ENCODE assay signal across 22 cellular contexts in genomic region chr14:24851837-24852236, GRCh38.
DNase-seq lines count a peak whose midpoint lies in the region; ATAC-seq and TF ChIP-seq lines count a peak whose summit lies in the region.
"Had no signal": no experiment of that assay in that cellular context is flagged by ENCODE, and none has a peak within 500 bp of the region (broad histone marks: within the 10 kb centered on the region; RNA-seq: fewer than 3 reads in every experiment).

No MANE protein-coding gene starts in this region.

- H3K36me3 Mint-ChIP-seq in GM23338 (ENCODE audit: low read depth) (no peaks in the 10 kb centered on the region), nephron (ENCODE audit: low read depth) (no peaks in the 10 kb centered on the region)
- H3K36me3 Mint-ChIP-seq in T-helper 2 cell treated with Interferon-gamma antibody and Interleukin-4, amounts not matched to agents 5 μg/mL and 100 μg/mL, for 36 hours (ENCODE audit: low read depth), result no peaks in the 10 kb centered on the region
- H3K36me3 Mint-ChIP-seq: CD4-positive, CD25-positive, alpha-beta regulatory T cell had no signal

- no peaks in the 10 kb centered on the region for H3K27me3 ChIP-seq in GM23338 (ENCODE audit: insufficient read depth)
- H3K27me3 ChIP-seq: adrenal gland, heart right ventricle, vagina had no signal

- H3K4me1 Mint-ChIP-seq in GM23338 (peaks cover 30% of the 10 kb centered on the region), nephron (peaks cover 20% of the 10 kb centered on the region)
- H3K4me1 Mint-ChIP-seq in T-helper 2 cell treated with Interferon-gamma antibody and Interleukin-4, amounts not matched to agents 5 μg/mL and 100 μg/mL, for 36 hours (ENCODE audit: low read depth), result no peaks in the 10 kb centered on the region
- H3K4me1 Mint-ChIP-seq: activated CD4-positive, alpha-beta T cell treated with anti-CD3 and anti-CD28 coated beads, Interleukin-2, amount 10 ng/mL, durations not matched to agents 7 days and 5 days; CD4-positive, CD25-positive, alpha-beta regulatory T cell had no signal

- H3K9me2 ChIP-seq in GM23338 (ENCODE audit: insufficient read depth), result no peaks in the 10 kb centered on the region

- ATAC-seq in GM23338, result no peak
- ATAC-seq: esophagus mucosa, heart right ventricle had no signal

- peaks cover 18% of the 10 kb centered on the region for H3K4me1 ChIP-seq in GM23338 (ENCODE audit: insufficient read depth)
- H3K4me1 ChIP-seq: adrenal gland, prostate gland, spleen, vagina had no signal

- H2AFZ ChIP-seq in GM23338, result no peak overlapping the region

- H3K79me2 ChIP-seq in GM23338 (replicated peaks; ENCODE audit: insufficient read depth), result no peaks in the 10 kb centered on the region

- H4K20me1 ChIP-seq in GM23338 (replicated peaks; ENCODE audit: insufficient read depth), result no peaks in the 10 kb centered on the region

- no peak for TF ChIP-seq CTCF in GM23338 (conservative IDR thresholded peaks at IDR 0.05; ENCODE audit: low read depth in 2 of 2)
- TF ChIP-seq CTCF in fibroblast of mammary gland (conservative IDR thresholded peaks at IDR 0.05; ENCODE audit: control insufficient read depth, insufficient read depth, low read depth, low read length), result no peak
- no peak for TF ChIP-seq CTCF in nephron (IDR thresholded peaks at IDR 0.05; ENCODE audit: unreplicated experiment in 3 of 3)

- H3F3A ChIP-seq in GM23338 (replicated peaks; ENCODE audit: low read depth), result no peaks in the 10 kb centered on the region

- H3K4me3 Mint-ChIP-seq in GM23338, result no peak overlapping the region
- H3K4me3 Mint-ChIP-seq in nephron, result no peak overlapping the region
- no peak overlapping the region for H3K4me3 Mint-ChIP-seq in T-helper 2 cell treated with Interferon-gamma antibody and Interleukin-4, amounts not matched to agents 5 μg/mL and 100 μg/mL, for 36 hours
- H3K4me3 Mint-ChIP-seq: activated CD4-positive, alpha-beta T cell treated with anti-CD3 and anti-CD28 coated beads, Interleukin-2, amount 10 ng/mL, durations not matched to agents 7 days and 5 days; CD4-positive, CD25-positive, alpha-beta regulatory T cell had no signal

- H3K4me2 ChIP-seq in GM23338, result peak overlapping the region; percentile 30; the same call in 1 of the 2 replicates

- H3K36me3 ChIP-seq in GM23338 (ENCODE audit: insufficient read depth), result no peaks in the 10 kb centered on the region
- H3K36me3 ChIP-seq: adrenal gland, prostate gland, spleen, vagina had no signal

- H3K27ac Mint-ChIP-seq in GM23338 (no peak overlapping the region; the same call in 1 of the 2 replicates), nephron (peak overlapping the region in 2 of 3 experiments; percentile 36 to 42)
- H3K27ac Mint-ChIP-seq in T-helper 2 cell treated with Interferon-gamma antibody and Interleukin-4, amounts not matched to agents 5 μg/mL and 100 μg/mL, for 36 hours, result no peak overlapping the region
- H3K27ac Mint-ChIP-seq: activated CD4-positive, alpha-beta T cell treated with anti-CD3 and anti-CD28 coated beads, Interleukin-2, amount 10 ng/mL, durations not matched to agents 7 days and 5 days; CD4-positive, CD25-positive, alpha-beta regulatory T cell had no signal

- no peak overlapping the region for H3K27ac ChIP-seq in GM23338 (ENCODE audit: low read depth)
- H3K27ac ChIP-seq: adrenal gland, heart right ventricle, HL-60, prostate gland, spleen, vagina had no signal

- DNase-seq in GM23338 (ENCODE audit: low spot score) (no peak), NCI-H226 (peak; percentile 38), fibroblast of mammary gland (ENCODE audit: low read depth) (peak; percentile 31), NCI-H1092 (lab: John Stamatoyannopoulos, UW) (no peak), activated gamma-delta T cell (lab: John Stamatoyannopoulos, UW) (no peak), mesenteric fat pad (ENCODE audit: low spot score) (no peak)
- DNase-seq in T-helper 2 cell treated with Interferon-gamma antibody and Interleukin-4, amounts not matched to agents 5 μg/mL and 100 μg/mL, for 36 hours (ENCODE audit: low spot score), result no peak
- DNase-seq: activated CD4-positive, alpha-beta T cell treated with anti-CD3 and anti-CD28 coated beads, Interleukin-2, amount 10 ng/mL, durations not matched to agents 7 days and 5 days; adrenal gland; CD4-positive, CD25-positive, alpha-beta regulatory T cell; heart right ventricle; NCI-H1092 treated with DMSO at 0.1 percent for 48 hours; NCI-H2081 treated with DMSO at 0.1 percent for 48 hours; NCI-H510A treated with DMSO at 0.1 percent for 48 hours; spleen; stimulated activated CD8-positive, alpha-beta memory T cell treated with anti-CD3 and anti-CD28 coated beads, Interleukin-4, amount 100 ng/mL, for 48 hours; substantia nigra had no signal

- H3K4me3 ChIP-seq in GM23338 (no peak overlapping the region), fibroblast of mammary gland (ENCODE audit: control insufficient read depth, low read depth, low read length) (no peak overlapping the region)
- H3K4me3 ChIP-seq: adrenal gland, heart right ventricle, prostate gland, spleen, vagina had no signal

- peaks cover 3% of the 10 kb centered on the region for H3K27me3 Mint-ChIP-seq in GM23338 (ENCODE audit: insufficient read depth, low read depth, poor library complexity)
- no peaks in the 10 kb centered on the region for H3K27me3 Mint-ChIP-seq in nephron (ENCODE audit: low read depth)
- H3K27me3 Mint-ChIP-seq in T-helper 2 cell treated with Interferon-gamma antibody and Interleukin-4, amounts not matched to agents 5 μg/mL and 100 μg/mL, for 36 hours (ENCODE audit: low read depth), result peaks cover 8% of the 10 kb centered on the region

- no peaks in the 10 kb centered on the region for H3K9me3 Mint-ChIP-seq in GM23338
- H3K9me3 Mint-ChIP-seq in nephron, result no peaks in the 10 kb centered on the region
- H3K9me3 Mint-ChIP-seq in T-helper 2 cell treated with Interferon-gamma antibody and Interleukin-4, amounts not matched to agents 5 μg/mL and 100 μg/mL, for 36 hours, result no peaks in the 10 kb centered on the region
- H3K9me3 Mint-ChIP-seq: activated CD4-positive, alpha-beta T cell treated with anti-CD3 and anti-CD28 coated beads, Interleukin-2, amount 10 ng/mL, durations not matched to agents 7 days and 5 days; CD4-positive, CD25-positive, alpha-beta regulatory T cell had no signal

TF ChIP-seq in GM23338, 12 proteins besides CTCF, POLR2A, EP300 and RAD21:
- TF ChIP-seq NANOG (IDR thresholded peaks at IDR 0.05; ENCODE audit: borderline replicate concordance) (no peak), EZH2phosphoT487 (IDR thresholded peaks at IDR 0.05; ENCODE audit: unreplicated experiment) (no peak)
TF ChIP-seq in GM23338: peak in this region for 0.

Comparison
In these comparisons a context has a peak if more than half of its experiments do, and no peak if none do; other contexts are left out.
1. DNase-seq: peak in NCI-H226 (single experiment) and fibroblast of mammary gland (single experiment); none in GM23338 (single experiment), NCI-H1092 (single experiment), T-helper 2 cell treated with Interferon-gamma antibody and Interleukin-4, amounts not matched to agents 5 μg/mL and 100 μg/mL, for 36 hours (single experiment), activated gamma-delta T cell (single experiment) and mesenteric fat pad (single experiment).
2. H3K27ac Mint-ChIP-seq: peak in nephron (2 of 3); none in GM23338 (single experiment) and T-helper 2 cell treated with Interferon-gamma antibody and Interleukin-4, amounts not matched to agents 5 μg/mL and 100 μg/mL, for 36 hours (single experiment).